ENCODE assay signal across 8 cellular contexts in the genomic region with DNA sequence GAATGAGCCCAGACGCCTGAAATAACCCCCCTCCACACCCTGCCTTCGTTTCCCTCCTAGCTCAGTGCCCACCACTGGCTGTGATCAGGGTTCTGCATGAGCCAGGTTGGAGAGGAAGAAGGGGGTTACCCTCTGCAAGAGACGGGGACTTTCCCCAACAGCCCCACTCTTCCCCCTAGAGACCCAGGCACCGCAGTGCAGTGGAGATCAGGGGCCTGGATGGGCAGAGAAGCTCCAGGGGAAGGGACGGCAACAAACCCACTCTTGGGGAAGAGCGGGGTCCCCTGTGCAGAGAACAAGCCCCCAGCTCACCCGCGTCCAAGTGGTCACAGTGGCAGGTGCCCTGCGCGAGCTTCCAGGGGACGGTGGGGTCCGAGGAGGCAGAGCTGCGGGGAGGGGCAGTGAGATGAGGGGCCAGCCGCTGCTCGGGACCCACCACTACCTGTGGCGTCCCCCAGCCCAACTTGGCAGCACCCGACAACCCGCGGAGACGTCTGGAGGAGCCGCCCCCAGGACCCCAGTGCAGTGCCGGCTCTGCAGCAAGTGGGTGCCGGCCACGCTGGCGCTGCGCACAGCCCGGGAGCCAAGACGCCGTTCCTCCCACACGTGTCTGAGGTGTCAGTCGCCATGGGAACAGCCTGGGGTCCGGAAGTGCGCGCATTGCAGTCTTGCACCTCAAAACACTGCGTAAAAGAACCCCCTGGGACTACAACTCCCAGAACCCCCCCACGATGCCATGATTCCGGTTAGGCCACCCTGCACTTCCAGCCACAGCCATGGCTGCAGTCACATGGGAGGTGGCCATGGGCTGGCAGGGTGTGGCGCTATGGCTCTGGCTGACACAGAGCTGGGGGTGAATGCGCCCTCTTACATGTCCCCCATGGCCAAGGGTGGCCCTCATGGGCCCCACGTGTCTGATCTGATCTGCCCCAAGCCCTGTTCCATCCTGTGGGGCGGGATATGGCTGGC. TPM values are rescaled to one million over a fixed set of nuclear protein-coding genes. Genes with fewer than 3 reads are reported as not detected.
A peak's percentile ranks its signal among the peaks of the same experiment; 100 is the strongest.
DNase-seq lines count a peak whose midpoint lies in the region; ATAC-seq and TF ChIP-seq lines count a peak whose summit lies in the region.

No MANE protein-coding gene starts in this region.

- H3K36me3 ChIP-seq in body of pancreas (replicated peaks in 1 of 2; ENCODE audit: insufficient read depth in 1 of 2, low read depth in 2 of 2) = no peaks in the 10 kb centered on the region

- no peak overlapping the region for H3K4me3 ChIP-seq in body of pancreas

- H3K27ac Mint-ChIP-seq in activated B cell treated with CpG ODN at 0.5 μM for 24 hours = peak overlapping the region; percentile 41

- POLR2A ChIA-PET in activated B cell treated with CpG ODN at 0.5 μM for 24 hours (lab: Charles Lee) = interaction anchor here (0.6 to 0.7 kb wide), 2 partner anchors 54 to 116 kb away, joined by 3 to 5 read pairs; no protein-coding TSS in a partner anchor

- peak overlapping the region; percentile 74 for H3K4me3 Mint-ChIP-seq in activated B cell treated with CpG ODN at 0.5 μM for 24 hours

- no peak overlapping the region for H3K27ac ChIP-seq in body of pancreas

- no peaks in the 10 kb centered on the region for H3K9me3 ChIP-seq in body of pancreas

- peak; percentile 64 for ATAC-seq in GM21515 (IDR thresholded peaks at IDR 0.05; ENCODE audit: unreplicated experiment)
- ATAC-seq in activated B cell treated with CpG ODN at 0.5 μM for 24 hours (ENCODE audit: low read depth) = peak; percentile 88
- no peak for ATAC-seq in body of pancreas

- no peaks in the 10 kb centered on the region for H3K4me1 ChIP-seq in body of pancreas

- H3K4me1 Mint-ChIP-seq in activated B cell treated with CpG ODN at 0.5 μM for 24 hours = peaks cover 12% of the 10 kb centered on the region

- no peaks in the 10 kb centered on the region for H3K36me3 Mint-ChIP-seq in activated B cell treated with CpG ODN at 0.5 μM for 24 hours (ENCODE audit: low read depth)

- no peaks in the 10 kb centered on the region for H3K27me3 ChIP-seq in body of pancreas

- no peak for TF ChIP-seq POLR2A in body of pancreas (IDR thresholded peaks at IDR 0.05)

- TF ChIP-seq CTCF in activated B cell treated with CpG ODN at 0.5 μM for 24 hours (IDR thresholded peaks at IDR 0.05) (no peak), body of pancreas (IDR thresholded peaks at IDR 0.05) (no peak)

- 22 to 57% methylated on average over 6 to 39 of the region's 41 CpGs for WGBS in body of pancreas, 2 donors

- peak; percentile 40 for DNase-seq in activated B cell treated with CpG ODN at 0.5 μM for 24 hours
- peak in 3 of 4 donors; percentile 2 to 12 (median 8) for DNase-seq in body of pancreas
- peak; percentile 33 to 51 (median 50) for DNase-seq in stimulated activated CD4-positive, alpha-beta T cell treated with anti-CD3 and anti-CD28 coated beads, Interleukin-12 subunit alpha, Interleukin-12 subunit beta, amount 100 ng/mL, for 48 hours (ENCODE audit: low read depth in 2 of 3, low spot score in 1 of 3)
- DNase-seq in NCI-H2081 (lab: John Stamatoyannopoulos, UW) = no peak
- DNase-seq in DMS 273 treated with DMSO at 0.1 percent for 48 hours (lab: John Stamatoyannopoulos, UW) = no peak
- no peak for DNase-seq in NCI-H2171 (lab: John Stamatoyannopoulos, UW)
- no peak for DNase-seq in GOT3 (lab: John Stamatoyannopoulos, UW)

- no peaks in the 10 kb centered on the region for H3K9me3 Mint-ChIP-seq in activated B cell treated with CpG ODN at 0.5 μM for 24 hours

- H3K27me3 Mint-ChIP-seq in activated B cell treated with CpG ODN at 0.5 μM for 24 hours = no peaks in the 10 kb centered on the region

- intact Hi-C loops in activated B cell treated with CpG ODN at 0.5 μM for 24 hours (cut with micrococcal nuclease) (no loop called here), body of pancreas (cut with DNase I) (no loop called here)

- CTCF ChIA-PET in activated B cell treated with CpG ODN at 0.5 μM for 24 hours (lab: Charles Lee) = no interaction called here

RNA-seq across cellular contexts. Expression of a gene that starts 45.8 kb away (rescaled TPM):
- total RNA-seq in activated B cell treated with CpG ODN at 0.5 μM for 24 hours (68.4 and 75.3 TPM in 2 replicates), body of pancreas (10 to 100 TPM; 26.5 to 45.5 TPM)

Comparison
In these comparisons a context has a peak if more than half of its experiments do, and no peak if none do; other contexts are left out.
1. DNase-seq: peak in activated B cell treated with CpG ODN at 0.5 μM for 24 hours (single experiment), body of pancreas (3 of 4) and stimulated activated CD4-positive, alpha-beta T cell treated with anti-CD3 and anti-CD28 coated beads, Interleukin-12 subunit alpha, Interleukin-12 subunit beta, amount 100 ng/mL, for 48 hours (3 of 3); none in NCI-H2081 (0 of 2), DMS 273 treated with DMSO at 0.1 percent for 48 hours (single experiment), NCI-H2171 (single experiment) and GOT3 (single experiment).